In genomic region chr2:239290618-239291504, GRCh38 we compare ENCODE assay signal across 1 cellular context.
TF ChIP-seq lines count a peak whose summit lies in the region.

No MANE protein-coding gene starts in this region.

TF ChIP-seq in WTC11, 78 proteins besides CTCF, POLR2A, EP300 and RAD21 (continued from another document):
- TF ChIP-seq AFF4 (CRISPR knock-in tag; IDR thresholded peaks at IDR 0.05; ENCODE audit: borderline replicate concordance), result no peak
- no peak for TF ChIP-seq SP1 (CRISPR knock-in tag; conservative IDR thresholded peaks at IDR 0.05)
- TF ChIP-seq CREB1 (CRISPR knock-in tag; IDR thresholded peaks at IDR 0.05), result no peak
- TF ChIP-seq NR1H2 (CRISPR knock-in tag; IDR thresholded peaks at IDR 0.05), result no peak
- no peak for TF ChIP-seq ZNF317 (CRISPR knock-in tag; IDR thresholded peaks at IDR 0.05; ENCODE audit: borderline replicate concordance, low read depth)
- no peak for TF ChIP-seq ELF4 (CRISPR knock-in tag; IDR thresholded peaks at IDR 0.05; ENCODE audit: low read depth)
- TF ChIP-seq TCF7 (CRISPR knock-in tag; IDR thresholded peaks at IDR 0.05; ENCODE audit: low read depth), result no peak
- no peak for TF ChIP-seq HMGXB4 (CRISPR knock-in tag; IDR thresholded peaks at IDR 0.05)
- no peak for TF ChIP-seq SMAD3 (CRISPR knock-in tag; IDR thresholded peaks at IDR 0.05; ENCODE audit: borderline replicate concordance)
- TF ChIP-seq PRRX2 (CRISPR knock-in tag; IDR thresholded peaks at IDR 0.05), result no peak
- no peak for TF ChIP-seq HMGA2 (CRISPR knock-in tag; IDR thresholded peaks at IDR 0.05)
- no peak for TF ChIP-seq ZNF232 (CRISPR knock-in tag; IDR thresholded peaks at IDR 0.05)
